ENCODE assay signal across 12 cellular contexts in the genomic region with DNA sequence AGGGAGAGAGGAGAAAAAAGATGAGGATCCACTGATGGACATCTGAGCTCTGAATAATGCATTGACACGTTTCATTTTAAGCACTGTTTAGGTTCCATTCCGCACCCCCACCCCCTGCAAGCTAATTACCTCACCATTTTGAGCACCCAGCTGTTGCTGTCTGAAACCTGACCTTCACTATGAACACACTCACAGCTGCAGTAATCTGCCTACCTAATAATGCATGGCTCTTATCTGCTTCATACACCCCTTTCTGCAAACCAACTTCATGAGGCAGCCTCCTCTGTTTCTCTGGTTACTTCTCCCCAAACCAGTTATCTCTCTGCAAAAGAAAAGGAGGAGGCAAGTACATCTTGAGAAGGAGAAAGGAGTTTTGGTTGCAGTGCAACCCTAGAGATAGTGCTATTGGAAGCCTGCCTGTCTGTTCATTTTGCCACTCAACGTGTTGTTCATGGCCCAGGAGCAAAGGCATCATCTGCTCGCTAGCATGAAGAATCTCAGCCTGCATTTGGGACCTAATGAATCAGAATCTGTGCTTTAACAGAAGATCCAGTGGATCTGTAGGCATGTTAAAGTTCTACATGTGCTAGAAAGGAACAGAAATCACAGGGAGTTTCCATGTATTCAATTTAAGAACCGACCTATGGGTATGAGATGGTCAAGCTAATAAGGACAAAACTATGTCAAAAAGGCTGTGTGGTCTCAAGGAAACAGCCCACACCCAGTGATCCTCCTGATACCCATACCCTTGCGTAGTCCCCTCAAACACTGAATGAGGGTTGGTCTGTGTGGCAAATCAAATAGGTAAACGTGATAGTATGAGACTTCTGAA.
DNase-seq lines count a peak whose midpoint lies in the region; ATAC-seq and TF ChIP-seq lines count a peak whose summit lies in the region.
"Had no signal": no experiment of that assay in that cellular context is flagged by ENCODE, and none has a peak within 500 bp of the region (broad histone marks: within the 10 kb centered on the region; RNA-seq: fewer than 3 reads in every experiment).

No MANE protein-coding gene starts in this region.

- TF ChIP-seq CTCF in osteoblast (IDR thresholded peaks at IDR 0.05; ENCODE audit: extremely low read depth, low read depth, low read length): no peak

- H3K9me3 ChIP-seq in osteoblast (ENCODE audit: low read depth, low read length) (no peaks in the 10 kb centered on the region), MG63 (no peaks in the 10 kb centered on the region)
- H3K9me3 ChIP-seq: esophagus squamous epithelium, spleen had no signal

- H3K4me1 ChIP-seq in osteoblast (ENCODE audit: insufficient read depth, low read length): peaks cover 49% of the 10 kb centered on the region
- H3K4me1 ChIP-seq in mesendoderm (ENCODE audit: control insufficient read depth, low read depth, low read length): no peaks in the 10 kb centered on the region

- H3K79me1 ChIP-seq in mesendoderm (ENCODE audit: low read length): peaks cover 16% of the 10 kb centered on the region

- H2AFZ ChIP-seq in osteoblast (ENCODE audit: low read length): peak overlapping the region; percentile 16

- no peak overlapping the region for H3K4ac ChIP-seq in mesendoderm (ENCODE audit: low read depth, low read length)

- H4K5ac ChIP-seq in mesendoderm (ENCODE audit: low read length): no peak overlapping the region

- H3K4me3 ChIP-seq in osteoblast (ENCODE audit: insufficient read depth, low read length): peak overlapping the region; percentile 21
- H3K4me3 ChIP-seq in mesendoderm (ENCODE audit: low read length): no peak overlapping the region
- H3K4me3 ChIP-seq in MG63: no peak overlapping the region
- H3K4me3 ChIP-seq: esophagus squamous epithelium, spleen had no signal

- H3K4me2 ChIP-seq in osteoblast (ENCODE audit: insufficient read depth, low read length) (peak overlapping the region; percentile 67), mesendoderm (ENCODE audit: low read length) (no peak overlapping the region)

- no peak overlapping the region for H3K56ac ChIP-seq in mesendoderm (ENCODE audit: low read length)

- H2BK15ac ChIP-seq in mesendoderm (replicated peaks; ENCODE audit: low read depth): no peak overlapping the region

- peaks cover 2% of the 10 kb centered on the region for H3K79me2 ChIP-seq in osteoblast (ENCODE audit: insufficient read depth, low read length)
- H3K79me2 ChIP-seq in mesendoderm (ENCODE audit: control insufficient read depth, insufficient read depth, low read length): peaks cover 17% of the 10 kb centered on the region

- H3K27me3 ChIP-seq in osteoblast (ENCODE audit: insufficient read depth, low read length): no peaks in the 10 kb centered on the region
- H3K27me3 ChIP-seq in mesendoderm (ENCODE audit: insufficient read depth, low read length, poor library complexity): no peaks in the 10 kb centered on the region
- no peaks in the 10 kb centered on the region for H3K27me3 ChIP-seq in MG63
- H3K27me3 ChIP-seq: esophagus squamous epithelium, spleen had no signal

- H2BK5ac ChIP-seq in mesendoderm (ENCODE audit: low read length): no peak overlapping the region

- no peak overlapping the region for H2AK5ac ChIP-seq in mesendoderm (ENCODE audit: low read length)

- no peak overlapping the region for H3K23ac ChIP-seq in mesendoderm (ENCODE audit: low read length)

- WGBS in mesendoderm (ENCODE audit: extremely low coverage, insufficient coverage, low lambda C conversion rate): no CpG with 5 or more reads among the region's 7 CpGs

- H2BK120ac ChIP-seq in mesendoderm (ENCODE audit: low read depth, low read length): no peak overlapping the region

- ATAC-seq in HG02884 (IDR thresholded peaks at IDR 0.05; ENCODE audit: unreplicated experiment): peak; percentile 63

- peak; percentile 64 for DNase-seq in NCI-H2196 treated with DMSO at 0.1 percent for 48 hours (lab: John Stamatoyannopoulos, UW; ENCODE audit: unreplicated experiment)
- DNase-seq in NCI-H2196 (lab: John Stamatoyannopoulos, UW; ENCODE audit: unreplicated experiment): no peak
- peak; percentile 59 for DNase-seq in NCI-H748 (lab: John Stamatoyannopoulos, UW; ENCODE audit: unreplicated experiment)
- no peak for DNase-seq in osteoblast (ENCODE audit: insufficient read length, low spot score, missing footprints)
- DNase-seq in activated CD4-positive, CD25-positive, alpha-beta regulatory T cell treated with anti-CD3 and anti-CD28 coated beads, Interleukin-2, amount 50 U/mL, for 72 hours: no peak
- no peak for DNase-seq in mesendoderm
- no peak for DNase-seq in MG63
- DNase-seq: activated CD4-positive, CD25-positive, alpha-beta regulatory T cell; esophagus squamous epithelium; spleen; substantia nigra had no signal

- no peak overlapping the region for H3K18ac ChIP-seq in mesendoderm (ENCODE audit: low read length)

- H3K36me3 ChIP-seq in osteoblast (ENCODE audit: insufficient read depth, low read length) (no peaks in the 10 kb centered on the region), mesendoderm (ENCODE audit: control insufficient read depth, insufficient read depth, low read length) (no peaks in the 10 kb centered on the region), MG63 (no peaks in the 10 kb centered on the region)
- H3K36me3 ChIP-seq: esophagus squamous epithelium, spleen had no signal

- H3K27ac ChIP-seq in osteoblast (ENCODE audit: low read depth, low read length) (peak overlapping the region; percentile 90), mesendoderm (ENCODE audit: low read depth, low read length) (no peak overlapping the region)
- H3K27ac ChIP-seq: spleen had no signal

- no peak overlapping the region for H3K9ac ChIP-seq in mesendoderm (ENCODE audit: low read length)

- no peak overlapping the region for H4K8ac ChIP-seq in mesendoderm (ENCODE audit: low read depth, low read length)

- H4K20me1 ChIP-seq in osteoblast (ENCODE audit: insufficient read depth, low read length): peaks cover 5% of the 10 kb centered on the region

Comparison
In these comparisons a context has a peak if more than half of its experiments do, and no peak if none do; other contexts are left out.
1. DNase-seq: peak in NCI-H2196 treated with DMSO at 0.1 percent for 48 hours (single experiment) and NCI-H748 (single experiment); none in NCI-H2196 (single experiment), osteoblast (single experiment), activated CD4-positive, CD25-positive, alpha-beta regulatory T cell treated with anti-CD3 and anti-CD28 coated beads, Interleukin-2, amount 50 U/mL, for 72 hours (single experiment), mesendoderm (single experiment) and MG63 (single experiment).